In the genomic region with DNA sequence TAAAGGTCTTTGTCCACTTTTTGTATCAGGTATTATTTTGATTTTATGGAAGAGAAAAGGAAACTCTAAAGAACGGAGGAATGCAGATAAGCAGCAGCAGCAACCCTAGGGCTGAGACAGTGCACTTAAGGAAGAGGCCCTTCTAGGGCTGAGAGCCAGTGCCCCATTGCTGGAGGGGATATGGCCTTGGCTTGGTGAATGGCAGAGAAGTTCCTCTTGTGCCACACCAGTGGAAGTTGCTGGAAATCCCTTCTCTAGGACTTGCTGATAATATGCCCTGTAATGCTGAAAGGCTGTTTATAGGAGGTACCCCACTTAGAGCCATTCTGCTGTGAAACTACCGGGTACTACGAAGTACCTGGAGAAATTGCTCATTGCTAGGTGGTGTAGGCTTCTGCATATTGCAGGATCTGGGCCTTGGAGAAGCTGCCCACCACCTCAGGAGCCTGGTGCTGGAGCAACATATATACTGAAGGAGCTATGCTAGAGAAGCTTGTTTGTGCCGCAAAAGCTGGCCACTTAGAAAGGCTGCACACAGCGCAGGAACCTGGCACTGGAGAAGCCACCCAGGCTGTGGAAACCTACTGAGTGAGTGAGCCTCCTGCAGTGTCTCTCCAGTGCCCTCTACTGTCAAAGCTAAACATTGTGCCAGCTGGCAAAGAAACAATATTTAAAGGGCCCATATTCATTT, we compare ENCODE assay signal across 8 cellular contexts. TPM values are rescaled to one million over a fixed set of nuclear protein-coding genes. Genes with fewer than 3 reads are reported as not detected.
DNase-seq lines count a peak whose midpoint lies in the region; ATAC-seq, FAIRE-seq and TF ChIP-seq lines count a peak whose summit lies in the region.

No MANE protein-coding gene starts in this region.

- POLR2A ChIA-PET in A673 (lab: Charles Lee; ENCODE audit: low non-redundant PET): interaction anchor here (0.5 to 0.6 kb wide), 2 partner anchors 34 to 666 kb away, joined by 4 to 8 read pairs; no protein-coding TSS in a partner anchor

- ATAC-seq in HG03039 (IDR thresholded peaks at IDR 0.05; ENCODE audit: unreplicated experiment): peak; percentile 73

- peaks cover 3% of the 10 kb centered on the region for H3K4me1 ChIP-seq in A673 (ENCODE audit: insufficient read depth, low read length, poor library complexity, severe bottlenecking)

- no peaks in the 10 kb centered on the region for H3K36me3 ChIP-seq in A673 (ENCODE audit: insufficient read depth, low read length, poor library complexity, severe bottlenecking)

- H3K4me1 Mint-ChIP-seq in brain: peaks cover 5% of the 10 kb centered on the region

- peaks cover 10% of the 10 kb centered on the region for H3K27me3 Mint-ChIP-seq in brain

- no peak overlapping the region for H3K4me3 ChIP-seq in A673 (ENCODE audit: low read depth, low read length, poor library complexity, severe bottlenecking)

- TF ChIP-seq CTCF in A673 (conservative IDR thresholded peaks at IDR 0.05; ENCODE audit: low read depth, low read length) (peak; percentile 87), brain (conservative IDR thresholded peaks at IDR 0.05) (peak; percentile 78 to 88)

- no peaks in the 10 kb centered on the region for H3K36me3 Mint-ChIP-seq in brain

- peak; percentile 81 for DNase-seq in A673 (ENCODE audit: low spot score)
- peak; percentile 32 for DNase-seq in GM18507 (ENCODE audit: extremely low spot score, insufficient read length, low read depth)
- peak; percentile 57 for DNase-seq in NCI-H2107 (lab: John Stamatoyannopoulos, UW)
- peak; percentile 65 for DNase-seq in UCSD-AML1 (lab: John Stamatoyannopoulos, UW; ENCODE audit: unreplicated experiment)
- peak; percentile 86 for DNase-seq in islet precursor cell
- peak; percentile 48 for DNase-seq in stimulated activated CD4-positive, alpha-beta T cell treated with anti-CD3 and anti-CD28 coated beads, Interleukin-4, amount 100 ng/mL, for 1 hour

- H3K4me3 Mint-ChIP-seq in brain: no peak overlapping the region

- no peaks in the 10 kb centered on the region for H3K9me3 ChIP-seq in A673 (ENCODE audit: low read depth, low read length, poor library complexity, severe bottlenecking)

- H3K9me3 Mint-ChIP-seq in brain: no peaks in the 10 kb centered on the region

- H3K27ac Mint-ChIP-seq in brain: peak overlapping the region in 3 of 5 experiments; percentile 21 to 56 (median 30)

- CTCF ChIA-PET in A673 (lab: Charles Lee): interaction anchor here (1.0 to 1.2 kb wide), 3 partner anchors 10 to 234 kb away, joined by 3 to 4 read pairs (median 3); a partner anchor contains a TSS

- peak; percentile 92 for FAIRE-seq in GM18507 (lab: Jason Lieb, UNC)

- BruUV-seq in A673 (replicated peaks; lab: Mats Ljungman, UMichigan): no TSS peak

- H3K27me3 ChIP-seq in A673 (replicated peaks; ENCODE audit: insufficient read depth, low read depth, low read length, poor library complexity): no peaks in the 10 kb centered on the region

- intact Hi-C loops in A673 (cut with micrococcal nuclease; ENCODE audit: unreplicated experiment): loop anchor here (1.0 to 5.0 kb wide), 2 partner anchors 186 to 381 kb away; no protein-coding TSS in a partner anchor

- H3K27ac ChIP-seq in A673 (ENCODE audit: low read depth, low read length, poor library complexity, severe bottlenecking): no peak overlapping the region

RNA-seq across cellular contexts. Expression of a gene that starts 9.6 kb away (rescaled TPM):
- total RNA-seq in A673 (2021): 18.3 and 20.0 TPM in 2 replicates
- 11.3 TPM for polyA plus RNA-seq in brain (ENCODE audit: insufficient read depth, low read depth, low replicate concordance)

Comparison
In these comparisons a context has a peak if more than half of its experiments do, and no peak if none do; other contexts are left out.
1. DNase-seq: peak in every context shown above with its lines; median percentile 86 in islet precursor cell; 81 in A673; 65 in UCSD-AML1; 57 in NCI-H2107; 48 in stimulated activated CD4-positive, alpha-beta T cell treated with anti-CD3 and anti-CD28 coated beads, Interleukin-4, amount 100 ng/mL, for 1 hour; 32 in GM18507.